In genomic region chr15:74788716-74789151, GRCh38 we compare ENCODE assay signal across 8 cellular contexts. TPM values are rescaled to one million over a fixed set of nuclear protein-coding genes. Genes with fewer than 3 reads are reported as not detected.
A peak's percentile ranks its signal among the peaks of the same experiment; 100 is the strongest.
DNase-seq lines count a peak whose midpoint lies in the region; ATAC-seq lines count a peak whose summit lies in the region.

No MANE protein-coding gene starts in this region.

- H3K4me3 ChIP-seq in mononuclear cell (ENCODE audit: low read length) (peak overlapping the region; percentile 47), SJCRH30 (no peak overlapping the region)

- H3K4me1 ChIP-seq in mononuclear cell (ENCODE audit: insufficient read depth, low read length), result peaks cover 98% of the 10 kb centered on the region
- H3K4me1 ChIP-seq in SJCRH30, result peaks cover 42% of the 10 kb centered on the region

- H3K4me3 Mint-ChIP-seq in activated CD4-positive, alpha-beta T cell treated with anti-CD3 and anti-CD28 coated beads for 36 hours, result peak overlapping the region; percentile 89
- H3K4me3 Mint-ChIP-seq in activated CD8-positive, alpha-beta T cell treated with anti-CD3 and anti-CD28 coated beads, Interleukin-2, amount 10 ng/mL, durations not matched to agents 7 days and 5 days, result peak overlapping the region; percentile 90

- H3K9me3 ChIP-seq in mononuclear cell (ENCODE audit: low read depth, low read length) (no peaks in the 10 kb centered on the region), SJCRH30 (replicated peaks) (no peaks in the 10 kb centered on the region)

- ATAC-seq in activated CD4-positive, alpha-beta T cell treated with anti-CD3 and anti-CD28 coated beads for 36 hours, result peak; percentile 20
- peak; percentile 23 for ATAC-seq in HG03196 (IDR thresholded peaks at IDR 0.05; ENCODE audit: unreplicated experiment)
- ATAC-seq in activated CD8-positive, alpha-beta T cell treated with anti-CD3 and anti-CD28 coated beads, Interleukin-2, amount 10 ng/mL, durations not matched to agents 7 days and 5 days, result peak; percentile 23
- ATAC-seq in HG03045 (IDR thresholded peaks at IDR 0.05; ENCODE audit: unreplicated experiment), result no peak

- no peaks in the 10 kb centered on the region for H3K9me3 Mint-ChIP-seq in activated CD4-positive, alpha-beta T cell treated with anti-CD3 and anti-CD28 coated beads for 36 hours (ENCODE audit: low read depth)
- no peaks in the 10 kb centered on the region for H3K9me3 Mint-ChIP-seq in activated CD8-positive, alpha-beta T cell treated with anti-CD3 and anti-CD28 coated beads, Interleukin-2, amount 10 ng/mL, durations not matched to agents 7 days and 5 days (ENCODE audit: insufficient read depth)

- H3K36me3 ChIP-seq in SJCRH30, result peaks cover 3% of the 10 kb centered on the region

- POLR2A ChIA-PET in activated CD4-positive, alpha-beta T cell treated with anti-CD3 and anti-CD28 coated beads for 36 hours (lab: Charles Lee), result interaction anchor here (0.5 to 2.2 kb wide), 3 partner anchors 10 to 20 kb away, joined by 3 to 21 read pairs (median 3); no protein-coding TSS in a partner anchor
- POLR2A ChIA-PET in activated CD8-positive, alpha-beta T cell treated with anti-CD3 and anti-CD28 coated beads, Interleukin-2, amount 10 ng/mL, durations not matched to agents 7 days and 5 days (lab: Charles Lee), result interaction anchor here (0.6 to 23.0 kb wide), 9 partner anchors 4 to 665 kb away, joined by 3 to 670 read pairs (median 5); partner anchors contain the start of genes ARID3B, CSK and FAM219B

- CTCF ChIA-PET in activated CD4-positive, alpha-beta T cell treated with anti-CD3 and anti-CD28 coated beads for 36 hours (lab: Charles Lee), result interaction anchor here (0.6 to 22.1 kb wide), 18 partner anchors 9 to 783 kb away, joined by 3 to 743 read pairs (median 4); partner anchors contain the start of genes ARID3B, CSK, RPP25 and ULK3
- CTCF ChIA-PET in activated CD8-positive, alpha-beta T cell treated with anti-CD3 and anti-CD28 coated beads, Interleukin-2, amount 10 ng/mL, durations not matched to agents 7 days and 5 days (lab: Charles Lee), result interaction anchor here (0.9 to 25.5 kb wide), 16 partner anchors 0 to 175 kb away, joined by 3 to 1683 read pairs (median 8); partner anchors contain the start of genes COX5A, CSK and ULK3

- no peak overlapping the region for H3K27ac ChIP-seq in SJCRH30

- H3K27me3 ChIP-seq in mononuclear cell (ENCODE audit: insufficient read depth, low read length), result no peaks in the 10 kb centered on the region
- no peaks in the 10 kb centered on the region for H3K27me3 ChIP-seq in SJCRH30

- peaks cover 71% of the 10 kb centered on the region for H3K4me1 Mint-ChIP-seq in activated CD4-positive, alpha-beta T cell treated with anti-CD3 and anti-CD28 coated beads for 36 hours
- peaks cover 79% of the 10 kb centered on the region for H3K4me1 Mint-ChIP-seq in activated CD8-positive, alpha-beta T cell treated with anti-CD3 and anti-CD28 coated beads, Interleukin-2, amount 10 ng/mL, durations not matched to agents 7 days and 5 days (ENCODE audit: low read depth)

- DNase-seq in activated CD4-positive, alpha-beta T cell treated with anti-CD3 and anti-CD28 coated beads for 36 hours, result peak; percentile 78
- no peak for DNase-seq in activated CD4-positive, alpha-beta T cell treated with anti-CD3 and anti-CD28 coated beads, Interleukin-2, amount 50 U/mL, for 4 hours
- peak; percentile 90 for DNase-seq in activated CD8-positive, alpha-beta T cell treated with anti-CD3 and anti-CD28 coated beads, Interleukin-2, amount 10 ng/mL, durations not matched to agents 7 days and 5 days
- DNase-seq in COLO668 (lab: John Stamatoyannopoulos, UW; ENCODE audit: unreplicated experiment), result no peak
- DNase-seq in SJCRH30, result no peak

- intact Hi-C loops in activated CD4-positive, alpha-beta T cell treated with anti-CD3 and anti-CD28 coated beads for 36 hours (cut with DNase I, micrococcal nuclease), result loop anchor here (1.0 to 10.0 kb wide), 10 partner anchors 8 to 849 kb away; partner anchors contain the start of genes C15orf39 (in 1 of the 2), PML (in 1 of the 2), SCAMP2 (in 1 of the 2) and STOML1 (in 1 of the 2)

- H3K27ac Mint-ChIP-seq in activated CD4-positive, alpha-beta T cell treated with anti-CD3 and anti-CD28 coated beads for 36 hours, result peak overlapping the region; percentile 100
- peak overlapping the region; percentile 99 for H3K27ac Mint-ChIP-seq in activated CD8-positive, alpha-beta T cell treated with anti-CD3 and anti-CD28 coated beads, Interleukin-2, amount 10 ng/mL, durations not matched to agents 7 days and 5 days

- H3K27me3 Mint-ChIP-seq in activated CD4-positive, alpha-beta T cell treated with anti-CD3 and anti-CD28 coated beads for 36 hours, result no peaks in the 10 kb centered on the region
- no peaks in the 10 kb centered on the region for H3K27me3 Mint-ChIP-seq in activated CD8-positive, alpha-beta T cell treated with anti-CD3 and anti-CD28 coated beads, Interleukin-2, amount 10 ng/mL, durations not matched to agents 7 days and 5 days (ENCODE audit: low read depth)

- peaks cover 74% of the 10 kb centered on the region for H3K36me3 Mint-ChIP-seq in activated CD4-positive, alpha-beta T cell treated with anti-CD3 and anti-CD28 coated beads for 36 hours (ENCODE audit: low read depth)
- peaks cover 74% of the 10 kb centered on the region for H3K36me3 Mint-ChIP-seq in activated CD8-positive, alpha-beta T cell treated with anti-CD3 and anti-CD28 coated beads, Interleukin-2, amount 10 ng/mL, durations not matched to agents 7 days and 5 days (ENCODE audit: low read depth)

RNA-seq across cellular contexts. Expression of gene CSK, which starts 6.9 kb away (rescaled TPM):
- total RNA-seq in activated CD4-positive, alpha-beta T cell treated with anti-CD3 and anti-CD28 coated beads for 36 hours, result 100 to 1,000 TPM; 229 to 272 TPM
- 100 to 1,000 TPM; 314 to 330 TPM for total RNA-seq in activated CD8-positive, alpha-beta T cell treated with anti-CD3 and anti-CD28 coated beads, Interleukin-2, amount 10 ng/mL, durations not matched to agents 7 days and 5 days
- 84.8 TPM for total RNA-seq in mononuclear cell
- total RNA-seq in SJCRH30 (2014; rRNA removed; shearing (Covaris generic)), result 23.2 and 24.0 TPM in 2 replicates

RNA-seq across cellular contexts. Expression of gene LMAN1L, which starts 23.9 kb away (rescaled TPM):
- total RNA-seq in activated CD4-positive, alpha-beta T cell treated with anti-CD3 and anti-CD28 coated beads for 36 hours, result under 1 TPM in 1 of 2 experiments, not detected in 1; 0.25 TPM
- total RNA-seq in activated CD8-positive, alpha-beta T cell treated with anti-CD3 and anti-CD28 coated beads, Interleukin-2, amount 10 ng/mL, durations not matched to agents 7 days and 5 days, result 1 to 10 TPM in 1 of 2 experiments, under 1 TPM in 1; 0.47 to 1.0 TPM
- total RNA-seq in mononuclear cell, result 0.21 TPM
- total RNA-seq in SJCRH30 (2014; rRNA removed; shearing (Covaris generic)), result not detected in 2 replicates

RNA-seq across cellular contexts. Expression of gene CPLX3, which starts 37.7 kb away (rescaled TPM):
- total RNA-seq in activated CD4-positive, alpha-beta T cell treated with anti-CD3 and anti-CD28 coated beads for 36 hours, result under 1 TPM in 1 of 2 experiments, not detected in 1; 0.11 TPM
- not detected for total RNA-seq in activated CD8-positive, alpha-beta T cell treated with anti-CD3 and anti-CD28 coated beads, Interleukin-2, amount 10 ng/mL, durations not matched to agents 7 days and 5 days
- total RNA-seq in mononuclear cell, result not detected
- not detected in 2 replicates for total RNA-seq in SJCRH30 (2014; rRNA removed; shearing (Covaris generic))

RNA-seq across cellular contexts. Expression of gene CYP1A2, which starts 40.1 kb away (rescaled TPM):
- total RNA-seq in activated CD4-positive, alpha-beta T cell treated with anti-CD3 and anti-CD28 coated beads for 36 hours, result not detected
- not detected for total RNA-seq in activated CD8-positive, alpha-beta T cell treated with anti-CD3 and anti-CD28 coated beads, Interleukin-2, amount 10 ng/mL, durations not matched to agents 7 days and 5 days
- not detected for total RNA-seq in mononuclear cell
- total RNA-seq in SJCRH30 (2014; rRNA removed; shearing (Covaris generic)), result not detected in 2 replicates

RNA-seq across cellular contexts. Expression of gene ULK3, which starts 54.2 kb away (rescaled TPM):
- total RNA-seq in activated CD4-positive, alpha-beta T cell treated with anti-CD3 and anti-CD28 coated beads for 36 hours, result 10 to 100 TPM; 40.3 to 45.2 TPM
- total RNA-seq in activated CD8-positive, alpha-beta T cell treated with anti-CD3 and anti-CD28 coated beads, Interleukin-2, amount 10 ng/mL, durations not matched to agents 7 days and 5 days, result 10 to 100 TPM; 56.9 to 58.0 TPM
- total RNA-seq in mononuclear cell, result 25.6 TPM
- 27.1 and 28.3 TPM in 2 replicates for total RNA-seq in SJCRH30 (2014; rRNA removed; shearing (Covaris generic))

Comparison
In these comparisons a context has a peak if more than half of its experiments do, and no peak if none do; other contexts are left out.
1. DNase-seq: peak in activated CD4-positive, alpha-beta T cell treated with anti-CD3 and anti-CD28 coated beads for 36 hours (single experiment) and activated CD8-positive, alpha-beta T cell treated with anti-CD3 and anti-CD28 coated beads, Interleukin-2, amount 10 ng/mL, durations not matched to agents 7 days and 5 days (single experiment); none in activated CD4-positive, alpha-beta T cell treated with anti-CD3 and anti-CD28 coated beads, Interleukin-2, amount 50 U/mL, for 4 hours (0 of 2), COLO668 (single experiment) and SJCRH30 (0 of 2).